ENCODE assay signal across 23 cellular contexts in the genomic region with DNA sequence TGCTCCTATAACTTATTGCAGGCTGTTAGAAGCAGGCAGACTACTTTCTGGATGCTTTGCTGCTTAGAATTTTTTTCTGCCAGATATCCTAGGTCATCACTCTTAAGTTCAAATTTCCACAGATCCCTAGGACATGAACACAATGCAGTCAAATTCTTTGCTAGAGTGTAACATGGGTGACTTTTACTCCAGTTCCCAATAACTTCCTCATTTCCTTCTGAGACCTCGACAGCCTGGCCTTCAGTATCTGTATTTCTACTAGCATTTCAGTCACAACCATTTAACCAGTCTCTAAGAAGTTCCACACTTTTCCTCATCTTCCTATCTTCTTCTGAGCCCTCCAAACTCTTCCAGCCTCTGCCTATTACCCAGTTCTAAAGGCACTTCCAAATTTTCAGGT.
"Had no signal": no experiment of that assay in that cellular context is flagged by ENCODE, and none has a peak within 500 bp of the region (broad histone marks: within the 10 kb centered on the region; RNA-seq: fewer than 3 reads in every experiment).

No MANE protein-coding gene starts in this region.

- H3K27me3 ChIP-seq: neural progenitor cell, suprapubic skin, tibial nerve had no signal

- H3K27me3 Mint-ChIP-seq: activated naive CD8-positive, alpha-beta T cell treated with anti-CD3 and anti-CD28 coated beads, Interleukin-2, amount 50 U/mL, for 24 hours; stimulated activated naive CD8-positive, alpha-beta T cell treated with anti-CD3 and anti-CD28 coated beads, Interleukin-15, amount 100 ng/mL, for 72 hours had no signal

- DNase-seq: activated CD4-positive, alpha-beta T cell treated with anti-CD3 and anti-CD28 coated beads, Interleukin-2, amount 50 U/mL, for 1 hour; activated CD4-positive, CD25-positive, alpha-beta regulatory T cell treated with anti-CD3 and anti-CD28 coated beads, Interleukin-2, amount 50 U/mL, for 72 hours; activated CD8-positive, alpha-beta T cell treated with anti-CD3 and anti-CD28 coated beads, Interleukin-2, amount 10 ng/mL, durations not matched to agents 7 days and 5 days; activated gamma-delta T cell; activated naive CD4-positive, alpha-beta T cell treated with anti-CD3 and anti-CD28 coated beads, Interleukin-2, amount 50 U/mL, for 16 hours; activated naive CD8-positive, alpha-beta T cell treated with anti-CD3 and anti-CD28 coated beads, Interleukin-2, amount 50 U/mL, for 24 hours; cerebellar nuclear complex; cortex of kidney; effector CD8-positive, alpha-beta T cell; foreskin fibroblast; left ventricle myocardium inferior; naive thymus-derived CD4-positive, alpha-beta T cell; posterior cingulate gyrus; small intestine; stimulated activated CD4-positive, alpha-beta T cell treated with anti-CD3 and anti-CD28 coated beads, Interleukin-2, amount 100 ng/mL, for 24 hours; stimulated activated naive CD8-positive, alpha-beta T cell treated with anti-CD3 and anti-CD28 coated beads, Interleukin-15, amount 100 ng/mL, for 72 hours; WERI-Rb-1 had no signal

- H3K36me3 Mint-ChIP-seq: neural progenitor cell; stimulated activated effector memory CD8-positive, alpha-beta T cell treated with anti-CD3 and anti-CD28 coated beads, Interleukin-12 subunit alpha, Interleukin-12 subunit beta, amount 100 ng/mL, for 72 hours had no signal

- H3K4me3 Mint-ChIP-seq: activated CD8-positive, alpha-beta T cell treated with anti-CD3 and anti-CD28 coated beads, Interleukin-2, amount 10 ng/mL, durations not matched to agents 7 days and 5 days; activated naive CD8-positive, alpha-beta T cell treated with anti-CD3 and anti-CD28 coated beads, Interleukin-2, amount 50 U/mL, for 24 hours; activated T-helper 1 cell treated with anti-CD3 and anti-CD28 coated beads, Interleukin-12 subunit alpha, Interleukin-12 subunit beta, Interleukin-2, Interleukin-4 antibody, amounts not matched to agents 30 ng/mL and 10 ng/mL and 1 ng/mL, durations not matched to agents 14 hours and 24 hours and 36 hours; naive thymus-derived CD4-positive, alpha-beta T cell; neural progenitor cell; stimulated activated effector memory CD8-positive, alpha-beta T cell treated with anti-CD3 and anti-CD28 coated beads, Interleukin-12 subunit alpha, Interleukin-12 subunit beta, amount 100 ng/mL, for 72 hours; stimulated activated naive CD8-positive, alpha-beta T cell treated with anti-CD3 and anti-CD28 coated beads, Interleukin-15, amount 100 ng/mL, for 72 hours had no signal

- H3K36me3 ChIP-seq: left ventricle myocardium inferior, neural progenitor cell, suprapubic skin, tibial nerve, WERI-Rb-1 had no signal

- H3K4me3 ChIP-seq: left ventricle myocardium inferior, neural progenitor cell, suprapubic skin, tibial nerve had no signal

- H3K27ac Mint-ChIP-seq: activated CD8-positive, alpha-beta T cell treated with anti-CD3 and anti-CD28 coated beads, Interleukin-2, amount 10 ng/mL, durations not matched to agents 7 days and 5 days; activated naive CD8-positive, alpha-beta T cell treated with anti-CD3 and anti-CD28 coated beads, Interleukin-2, amount 50 U/mL, for 24 hours; activated T-helper 1 cell treated with anti-CD3 and anti-CD28 coated beads, Interleukin-12 subunit alpha, Interleukin-12 subunit beta, Interleukin-2, Interleukin-4 antibody, amounts not matched to agents 30 ng/mL and 10 ng/mL and 1 ng/mL, durations not matched to agents 14 hours and 24 hours and 36 hours; naive thymus-derived CD4-positive, alpha-beta T cell; neural progenitor cell; stimulated activated effector memory CD8-positive, alpha-beta T cell treated with anti-CD3 and anti-CD28 coated beads, Interleukin-12 subunit alpha, Interleukin-12 subunit beta, amount 100 ng/mL, for 72 hours; stimulated activated naive CD8-positive, alpha-beta T cell treated with anti-CD3 and anti-CD28 coated beads, Interleukin-15, amount 100 ng/mL, for 72 hours had no signal

- H3K4me1 Mint-ChIP-seq: stimulated activated effector memory CD8-positive, alpha-beta T cell treated with anti-CD3 and anti-CD28 coated beads, Interleukin-12 subunit alpha, Interleukin-12 subunit beta, amount 100 ng/mL, for 72 hours had no signal

- H3K4me1 ChIP-seq: tibial nerve had no signal

- H3K9me3 ChIP-seq: left ventricle myocardium inferior, suprapubic skin, tibial nerve had no signal

- H3K27ac ChIP-seq: left ventricle myocardium inferior, neural progenitor cell, suprapubic skin, tibial nerve, WERI-Rb-1 had no signal

- ATAC-seq: activated CD8-positive, alpha-beta T cell treated with anti-CD3 and anti-CD28 coated beads, Interleukin-2, amount 10 ng/mL, durations not matched to agents 7 days and 5 days; activated naive CD8-positive, alpha-beta T cell treated with anti-CD3 and anti-CD28 coated beads, Interleukin-2, amount 50 U/mL, for 24 hours; sciatic nerve had no signal
